Comparison of ENCODE assay signal across 24 cellular contexts in genomic region chr1:100942304-100943046, GRCh38. TPM values are rescaled to one million over a fixed set of nuclear protein-coding genes. Genes with fewer than 3 reads are reported as not detected.
DNase-seq lines count a peak whose midpoint lies in the region; ATAC-seq and TF ChIP-seq lines count a peak whose summit lies in the region.
"Had no signal": no experiment of that assay in that cellular context is flagged by ENCODE, and none has a peak within 500 bp of the region (broad histone marks: within the 10 kb centered on the region; RNA-seq: fewer than 3 reads in every experiment).

No MANE protein-coding gene starts in this region.

- intact Hi-C loops in activated B cell treated with CpG ODN at 0.5 μM for 24 hours (cut with micrococcal nuclease), result no loop called here

- peak overlapping the region; percentile 80 for H3K27ac Mint-ChIP-seq in activated naive CD4-positive, alpha-beta T cell treated with anti-CD3 and anti-CD28 coated beads, Interleukin-2, amount 50 U/mL, for 24 hours
- peak overlapping the region; percentile 68 for H3K27ac Mint-ChIP-seq in activated B cell treated with CpG ODN at 0.5 μM for 24 hours
- H3K27ac Mint-ChIP-seq: endodermal cell, mesothelial cell of epicardium had no signal

- TF ChIP-seq CTCF in activated B cell treated with CpG ODN at 0.5 μM for 24 hours (IDR thresholded peaks at IDR 0.05), result no peak

- H3K4me3 Mint-ChIP-seq in activated naive CD4-positive, alpha-beta T cell treated with anti-CD3 and anti-CD28 coated beads, Interleukin-2, amount 50 U/mL, for 24 hours, result peak overlapping the region; percentile 85
- no peak overlapping the region for H3K4me3 Mint-ChIP-seq in activated B cell treated with CpG ODN at 0.5 μM for 24 hours
- H3K4me3 Mint-ChIP-seq: endodermal cell, mesothelial cell of epicardium had no signal

- peaks cover 72% of the 10 kb centered on the region for H3K36me3 Mint-ChIP-seq in activated naive CD4-positive, alpha-beta T cell treated with anti-CD3 and anti-CD28 coated beads, Interleukin-2, amount 50 U/mL, for 24 hours
- H3K36me3 Mint-ChIP-seq in activated B cell treated with CpG ODN at 0.5 μM for 24 hours (ENCODE audit: low read depth), result peaks cover 72% of the 10 kb centered on the region

- H3K4me1 Mint-ChIP-seq in activated naive CD4-positive, alpha-beta T cell treated with anti-CD3 and anti-CD28 coated beads, Interleukin-2, amount 50 U/mL, for 24 hours, result peaks cover 81% of the 10 kb centered on the region
- H3K4me1 Mint-ChIP-seq in activated B cell treated with CpG ODN at 0.5 μM for 24 hours, result peaks cover 44% of the 10 kb centered on the region
- H3K4me1 Mint-ChIP-seq: endodermal cell had no signal

- CTCF ChIA-PET in activated B cell treated with CpG ODN at 0.5 μM for 24 hours (lab: Charles Lee), result interaction anchor here (1.2 kb wide), 1 partner anchor 296 kb away, joined by 3 read pairs; no protein-coding TSS in a partner anchor

- DNase-seq in activated naive CD4-positive, alpha-beta T cell treated with Interleukin-2 at 50 U/mL for 16 hours, result no peak
- no peak for DNase-seq in activated B cell treated with CpG ODN at 0.5 μM for 24 hours
- DNase-seq in left kidney (ENCODE audit: low read depth, low spot score), result peak; percentile 11
- no peak for DNase-seq in NCI-H226
- DNase-seq in stimulated activated CD4-positive, alpha-beta T cell treated with anti-CD3 and anti-CD28 coated beads, Interleukin-2, amount 100 ng/mL, for 24 hours, result no peak
- DNase-seq: anterior cingulate cortex; cortex of kidney; DMS153; endodermal cell; foreskin melanocyte; IMR-90; left ventricle myocardium superior; NCI-H1092; NCI-H187; NCI-H526 treated with DMSO at 0.1 percent for 48 hours; Peyer's patch; right cardiac atrium; spleen; stimulated activated CD4-positive, alpha-beta T cell treated with anti-CD3 and anti-CD28 coated beads, Interleukin-4, amount 100 ng/mL, for 24 hours; thyroid gland; WERI-Rb-1 had no signal

- ATAC-seq in activated B cell treated with CpG ODN at 0.5 μM for 24 hours (ENCODE audit: low read depth), result no peak
- no peak for ATAC-seq in GM21717 (IDR thresholded peaks at IDR 0.05; ENCODE audit: unreplicated experiment)
- ATAC-seq: left ventricle myocardium superior, right cardiac atrium had no signal

- POLR2A ChIA-PET in activated B cell treated with CpG ODN at 0.5 μM for 24 hours (lab: Charles Lee), result no interaction called here

- H3K9me3 Mint-ChIP-seq in activated naive CD4-positive, alpha-beta T cell treated with anti-CD3 and anti-CD28 coated beads, Interleukin-2, amount 50 U/mL, for 24 hours, result peaks cover 22% of the 10 kb centered on the region
- H3K9me3 Mint-ChIP-seq in activated B cell treated with CpG ODN at 0.5 μM for 24 hours, result peaks cover 12% of the 10 kb centered on the region

- no peaks in the 10 kb centered on the region for H3K27me3 Mint-ChIP-seq in activated naive CD4-positive, alpha-beta T cell treated with anti-CD3 and anti-CD28 coated beads, Interleukin-2, amount 50 U/mL, for 24 hours
- no peaks in the 10 kb centered on the region for H3K27me3 Mint-ChIP-seq in activated B cell treated with CpG ODN at 0.5 μM for 24 hours

RNA-seq across cellular contexts. Expression of gene SLC30A7, which starts 46.6 kb away (rescaled TPM):
- 21.1 and 25.7 TPM in 2 replicates for total RNA-seq in activated B cell treated with CpG ODN at 0.5 μM for 24 hours

RNA-seq across cellular contexts. Expression of gene EXTL2, which starts 47.8 kb away (rescaled TPM):
- total RNA-seq in activated B cell treated with CpG ODN at 0.5 μM for 24 hours, result 3.7 and 4.8 TPM in 2 replicates
